ENCODE assay signal across 6 cellular contexts in the genomic region with DNA sequence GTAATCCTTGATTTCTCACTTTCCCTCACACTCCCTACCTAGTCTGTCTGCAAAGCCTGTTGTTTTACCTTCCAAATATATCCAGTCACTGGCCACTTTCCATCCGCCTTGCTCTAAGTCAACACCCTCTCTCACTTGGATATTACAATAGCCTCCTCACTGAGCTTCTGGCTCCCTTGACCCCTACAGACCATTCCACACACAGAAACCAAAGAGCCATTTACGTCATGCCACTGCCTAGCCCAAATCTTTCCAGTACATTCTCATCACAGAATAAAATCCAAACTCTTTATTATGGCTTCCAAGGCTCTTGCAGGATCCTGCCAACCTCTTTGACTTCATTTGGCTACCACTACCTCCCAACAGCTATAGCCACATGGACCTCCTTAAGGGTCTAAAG.
"Had no signal": no experiment of that assay in that cellular context is flagged by ENCODE, and none has a peak within 500 bp of the region (broad histone marks: within the 10 kb centered on the region; RNA-seq: fewer than 3 reads in every experiment).

No MANE protein-coding gene starts in this region.

- H3K4me1 Mint-ChIP-seq: IgD-negative memory B cell had no signal

- H3K27me3 Mint-ChIP-seq: IgD-negative memory B cell had no signal

- H3K4me3 Mint-ChIP-seq: HFFc6, IgD-negative memory B cell had no signal

- H3K4me3 ChIP-seq: GM23248, HAP-1 had no signal

- H3K36me3 Mint-ChIP-seq: IgD-negative memory B cell had no signal

- DNase-seq: GM23248, GOT3, H7, HFFc6 had no signal

- H3K27ac Mint-ChIP-seq: HFFc6, IgD-negative memory B cell had no signal

- H3K9me3 Mint-ChIP-seq: HFFc6 had no signal
